ENCODE assay signal across 1 cellular context in the genomic region with DNA sequence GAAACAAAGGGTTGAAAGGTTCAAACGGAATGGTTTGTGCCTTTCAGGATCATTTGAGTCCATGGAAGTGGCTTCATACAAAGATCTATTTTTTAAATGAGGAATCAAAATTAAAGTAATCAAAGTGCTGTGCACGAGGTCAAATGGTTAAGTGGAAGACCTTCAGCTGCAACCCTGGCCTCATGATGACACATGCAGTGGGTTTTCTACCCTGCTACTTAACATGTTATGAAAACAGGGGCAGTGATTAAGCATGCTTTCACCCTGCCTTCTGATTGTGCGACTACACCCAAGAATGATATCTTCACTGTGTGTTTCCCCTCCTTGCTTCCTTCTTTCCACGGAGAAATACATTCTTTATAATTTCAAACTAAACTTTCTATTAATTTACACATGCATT.
TF ChIP-seq lines count a peak whose summit lies in the region.

No MANE protein-coding gene starts in this region.

TF ChIP-seq in WTC11, 78 proteins besides CTCF, POLR2A, EP300 and RAD21 (continued from another document):
- TF ChIP-seq, protein P1, sequence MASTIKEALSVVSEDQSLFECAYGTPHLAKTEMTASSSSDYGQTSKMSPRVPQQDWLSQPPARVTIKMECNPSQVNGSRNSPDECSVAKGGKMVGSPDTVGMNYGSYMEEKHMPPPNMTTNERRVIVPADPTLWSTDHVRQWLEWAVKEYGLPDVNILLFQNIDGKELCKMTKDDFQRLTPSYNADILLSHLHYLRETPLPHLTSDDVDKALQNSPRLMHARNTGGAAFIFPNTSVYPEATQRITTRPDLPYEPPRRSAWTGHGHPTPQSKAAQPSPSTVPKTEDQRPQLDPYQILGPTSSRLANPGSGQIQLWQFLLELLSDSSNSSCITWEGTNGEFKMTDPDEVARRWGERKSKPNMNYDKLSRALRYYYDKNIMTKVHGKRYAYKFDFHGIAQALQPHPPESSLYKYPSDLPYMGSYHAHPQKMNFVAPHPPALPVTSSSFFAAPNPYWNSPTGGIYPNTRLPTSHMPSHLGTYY (CRISPR knock-in tag; IDR thresholded peaks at IDR 0.05) = no peak
